ENCODE assay signal across 23 cellular contexts in genomic region chr18:23257153-23257552, GRCh38.
A peak's percentile ranks its signal among the peaks of the same experiment; 100 is the strongest.
DNase-seq lines count a peak whose midpoint lies in the region; ATAC-seq and TF ChIP-seq lines count a peak whose summit lies in the region.
"Had no signal": no experiment of that assay in that cellular context is flagged by ENCODE, and none has a peak within 500 bp of the region (broad histone marks: within the 10 kb centered on the region; RNA-seq: fewer than 3 reads in every experiment).

No MANE protein-coding gene starts in this region.

- peaks cover 59% of the 10 kb centered on the region for H3K36me3 Mint-ChIP-seq in WTC11
- H3K36me3 Mint-ChIP-seq in T-helper 2 cell treated with Interferon-gamma antibody and Interleukin-4, amounts not matched to agents 5 μg/mL and 100 μg/mL, for 36 hours (ENCODE audit: low read depth), result peaks cover 40% of the 10 kb centered on the region

- no peak overlapping the region for H3K23ac ChIP-seq in trophoblast cell (ENCODE audit: low read length)

- POLR2A ChIA-PET in WTC11 (lab: Charles Lee), result no interaction called here

- no peak for DNase-seq in WTC11 (ENCODE audit: low spot score)
- peak; percentile 30 for DNase-seq in kidney tubule cell (ENCODE audit: low spot score)
- DNase-seq in trophoblast cell, result no peak
- DNase-seq in NCI-H187 (lab: John Stamatoyannopoulos, UW), result no peak
- DNase-seq in T-helper 2 cell treated with Interferon-gamma antibody and Interleukin-4, amounts not matched to agents 5 μg/mL and 100 μg/mL, for 36 hours (ENCODE audit: low spot score), result no peak
- DNase-seq in lower leg skin (ENCODE audit: low spot score in 2 of 2), result no peak
- DNase-seq: 8988T; activated CD4-positive, CD25-positive, alpha-beta regulatory T cell; activated CD8-positive, alpha-beta memory T cell treated with anti-CD3 and anti-CD28 coated beads, Interleukin-2, amount 10 ng/mL, durations not matched to agents 7 days and 5 days; activated naive CD4-positive, alpha-beta T cell treated with Interleukin-2 at 50 U/mL for 16 hours; activated T-cell treated with anti-CD3 and anti-CD28 coated beads, Interleukin-2, amount 50 U/mL, for 72 hours; adrenal gland; dorsolateral prefrontal cortex; heart right ventricle; NCI-H1436 treated with DMSO at 0.1 percent for 48 hours; NCI-H345; Peyer's patch; right cardiac atrium; SIG-M5; spleen had no signal

- intact Hi-C loops in lower leg skin (cut with DNase I; ENCODE audit: low total_unique reads), result no loop called here

- H3K79me1 ChIP-seq in trophoblast cell (ENCODE audit: low read length), result peaks cover 20% of the 10 kb centered on the region

- H2BK5ac ChIP-seq in trophoblast cell (ENCODE audit: low read depth, low read length, poor library complexity), result no peak overlapping the region

- H2BK12ac ChIP-seq in trophoblast cell (ENCODE audit: low read length), result peak overlapping the region; percentile 55

- peaks cover 43% of the 10 kb centered on the region for H3K4me1 Mint-ChIP-seq in WTC11
- peaks cover 41% of the 10 kb centered on the region for H3K4me1 Mint-ChIP-seq in T-helper 2 cell treated with Interferon-gamma antibody and Interleukin-4, amounts not matched to agents 5 μg/mL and 100 μg/mL, for 36 hours (ENCODE audit: low read depth)

- peak overlapping the region; percentile 96 for H3K27ac ChIP-seq in BLaER1
- no peak overlapping the region for H3K27ac ChIP-seq in trophoblast cell (ENCODE audit: low read depth, low read length)
- H3K27ac ChIP-seq: adrenal gland, Peyer's patch, spleen had no signal

- peak overlapping the region; percentile 74 for H3K27ac Mint-ChIP-seq in WTC11
- no peak overlapping the region for H3K27ac Mint-ChIP-seq in T-helper 2 cell treated with Interferon-gamma antibody and Interleukin-4, amounts not matched to agents 5 μg/mL and 100 μg/mL, for 36 hours
- H3K27ac Mint-ChIP-seq: activated CD8-positive, alpha-beta memory T cell treated with anti-CD3 and anti-CD28 coated beads, Interleukin-2, amount 10 ng/mL, durations not matched to agents 7 days and 5 days; activated T-cell treated with anti-CD3 and anti-CD28 coated beads, Interleukin-2, amount 50 U/mL, for 72 hours had no signal

- H3K14ac ChIP-seq in trophoblast cell (ENCODE audit: low read length), result no peak overlapping the region

- peaks cover 98% of the 10 kb centered on the region for H3K4me1 ChIP-seq in BLaER1
- peaks cover 28 to 34% of the 10 kb centered on the region in 2 experiments for H3K4me1 ChIP-seq in trophoblast cell (ENCODE audit: control insufficient read depth in 1 of 2, insufficient read depth in 2 of 2, low read length in 2 of 2)

- H3K79me2 ChIP-seq in trophoblast cell (ENCODE audit: control insufficient read depth, insufficient read depth, low read length, poor library complexity), result peaks cover 1% of the 10 kb centered on the region

- no peak overlapping the region for H4K8ac ChIP-seq in trophoblast cell (ENCODE audit: low read depth, low read length)

- H3K27me3 ChIP-seq in BLaER1 (no peaks in the 10 kb centered on the region), trophoblast cell (ENCODE audit: insufficient read depth, low read length) (no peaks in the 10 kb centered on the region)
- H3K27me3 ChIP-seq: adrenal gland, dorsolateral prefrontal cortex, heart right ventricle, Peyer's patch, spleen had no signal

- ATAC-seq in WTC11, result no peak
- no peak for ATAC-seq in HG02970 (IDR thresholded peaks at IDR 0.05; ENCODE audit: low FRiP score, unreplicated experiment)
- ATAC-seq: activated CD8-positive, alpha-beta memory T cell treated with anti-CD3 and anti-CD28 coated beads, Interleukin-2, amount 10 ng/mL, durations not matched to agents 7 days and 5 days; heart right ventricle; right cardiac atrium had no signal

- H3K9me3 Mint-ChIP-seq in WTC11, result no peaks in the 10 kb centered on the region
- H3K9me3 Mint-ChIP-seq in T-helper 2 cell treated with Interferon-gamma antibody and Interleukin-4, amounts not matched to agents 5 μg/mL and 100 μg/mL, for 36 hours, result no peaks in the 10 kb centered on the region
- H3K9me3 Mint-ChIP-seq: activated T-cell treated with anti-CD3 and anti-CD28 coated beads, Interleukin-2, amount 50 U/mL, for 72 hours; brain had no signal

- peak overlapping the region; percentile 97 for H3K4me2 ChIP-seq in BLaER1
- H3K4me2 ChIP-seq in trophoblast cell (ENCODE audit: low read length), result no peak overlapping the region

- no peaks in the 10 kb centered on the region for H4K20me1 ChIP-seq in BLaER1

- no peak overlapping the region; the same call in 1 of the 2 replicates for H3K4me3 ChIP-seq in BLaER1
- H3K4me3 ChIP-seq in trophoblast cell (ENCODE audit: low read depth, low read length), result no peak overlapping the region
- no peak overlapping the region for H3K4me3 ChIP-seq in lower leg skin (ENCODE audit: low read depth, poor library complexity, severe bottlenecking)
- H3K4me3 ChIP-seq: adrenal gland, dorsolateral prefrontal cortex, heart right ventricle, Peyer's patch, spleen had no signal

- H2BK120ac ChIP-seq in trophoblast cell (ENCODE audit: insufficient read depth, low read length, poor library complexity), result peak overlapping the region; percentile 18

- H3K4me3 Mint-ChIP-seq in WTC11, result no peak overlapping the region
- H3K4me3 Mint-ChIP-seq in T-helper 2 cell treated with Interferon-gamma antibody and Interleukin-4, amounts not matched to agents 5 μg/mL and 100 μg/mL, for 36 hours, result no peak overlapping the region
- H3K4me3 Mint-ChIP-seq: activated CD8-positive, alpha-beta memory T cell treated with anti-CD3 and anti-CD28 coated beads, Interleukin-2, amount 10 ng/mL, durations not matched to agents 7 days and 5 days; activated T-cell treated with anti-CD3 and anti-CD28 coated beads, Interleukin-2, amount 50 U/mL, for 72 hours; brain had no signal

- no peak overlapping the region for H4K12ac ChIP-seq in trophoblast cell (ENCODE audit: low read depth, low read length)

- no peaks in the 10 kb centered on the region for H3K27me3 Mint-ChIP-seq in WTC11 (ENCODE audit: low read depth)
- H3K27me3 Mint-ChIP-seq in T-helper 2 cell treated with Interferon-gamma antibody and Interleukin-4, amounts not matched to agents 5 μg/mL and 100 μg/mL, for 36 hours (ENCODE audit: low read depth), result no peaks in the 10 kb centered on the region
- H3K27me3 Mint-ChIP-seq: activated CD8-positive, alpha-beta memory T cell treated with anti-CD3 and anti-CD28 coated beads, Interleukin-2, amount 10 ng/mL, durations not matched to agents 7 days and 5 days had no signal

- no CpG with 5 or more reads among the region's 9 CpGs for WGBS in trophoblast cell (ENCODE audit: extremely low coverage, insufficient coverage, insufficient read length)
- WGBS in lower leg skin, 2 donors, result 80% methylated on average over 9 of the region's 9 CpGs

- H3K9me3 ChIP-seq in BLaER1 (peaks cover 26% of the 10 kb centered on the region), trophoblast cell (ENCODE audit: insufficient read depth, low read depth, low read length) (no peaks in the 10 kb centered on the region)
- H3K9me3 ChIP-seq: adrenal gland, heart right ventricle, Peyer's patch, spleen had no signal

- TF ChIP-seq POLR2A in lower leg skin (IDR thresholded peaks at IDR 0.05), result no peak

- CTCF ChIA-PET in WTC11 (lab: Charles Lee), result interaction anchor here (1.3 kb wide), 1 partner anchor 50 kb away, joined by 3 read pairs; no protein-coding TSS in a partner anchor

- peak overlapping the region; percentile 26 for H2AK5ac ChIP-seq in trophoblast cell (ENCODE audit: low read length)

- H3K4ac ChIP-seq in trophoblast cell (ENCODE audit: low read depth, low read length), result peak overlapping the region; percentile 16

- peak overlapping the region; percentile 57 for H3K18ac ChIP-seq in trophoblast cell (ENCODE audit: low read length)

- no peak overlapping the region for H2AFZ ChIP-seq in trophoblast cell (ENCODE audit: insufficient read depth, low read length, poor library complexity)

- H4K91ac ChIP-seq in trophoblast cell (ENCODE audit: low read depth, low read length), result peak overlapping the region; percentile 4

- peak overlapping the region; percentile 46; the same call in 1 of the 2 replicates for H3K9ac ChIP-seq in BLaER1
- H3K9ac ChIP-seq in trophoblast cell (ENCODE audit: low read length), result no peak overlapping the region

- H3K36me3 ChIP-seq in BLaER1, result peaks cover 21% of the 10 kb centered on the region; the same call in 1 of the 2 replicates
- H3K36me3 ChIP-seq in trophoblast cell (ENCODE audit: control insufficient read depth in 1 of 2, insufficient read depth in 2 of 2, low read length in 2 of 2), result no peaks in the 10 kb centered on the region
- H3K36me3 ChIP-seq: spleen had no signal

- TF ChIP-seq CTCF in WTC11 (IDR thresholded peaks at IDR 0.05) (no peak), lower leg skin (IDR thresholded peaks at IDR 0.05) (no peak)

TF ChIP-seq in WTC11, 78 proteins besides CTCF, POLR2A, EP300 and RAD21:
- no peak for TF ChIP-seq MLX (CRISPR knock-in tag; IDR thresholded peaks at IDR 0.05)
